8 cellular contexts compared by ENCODE assay signal in the genomic region with DNA sequence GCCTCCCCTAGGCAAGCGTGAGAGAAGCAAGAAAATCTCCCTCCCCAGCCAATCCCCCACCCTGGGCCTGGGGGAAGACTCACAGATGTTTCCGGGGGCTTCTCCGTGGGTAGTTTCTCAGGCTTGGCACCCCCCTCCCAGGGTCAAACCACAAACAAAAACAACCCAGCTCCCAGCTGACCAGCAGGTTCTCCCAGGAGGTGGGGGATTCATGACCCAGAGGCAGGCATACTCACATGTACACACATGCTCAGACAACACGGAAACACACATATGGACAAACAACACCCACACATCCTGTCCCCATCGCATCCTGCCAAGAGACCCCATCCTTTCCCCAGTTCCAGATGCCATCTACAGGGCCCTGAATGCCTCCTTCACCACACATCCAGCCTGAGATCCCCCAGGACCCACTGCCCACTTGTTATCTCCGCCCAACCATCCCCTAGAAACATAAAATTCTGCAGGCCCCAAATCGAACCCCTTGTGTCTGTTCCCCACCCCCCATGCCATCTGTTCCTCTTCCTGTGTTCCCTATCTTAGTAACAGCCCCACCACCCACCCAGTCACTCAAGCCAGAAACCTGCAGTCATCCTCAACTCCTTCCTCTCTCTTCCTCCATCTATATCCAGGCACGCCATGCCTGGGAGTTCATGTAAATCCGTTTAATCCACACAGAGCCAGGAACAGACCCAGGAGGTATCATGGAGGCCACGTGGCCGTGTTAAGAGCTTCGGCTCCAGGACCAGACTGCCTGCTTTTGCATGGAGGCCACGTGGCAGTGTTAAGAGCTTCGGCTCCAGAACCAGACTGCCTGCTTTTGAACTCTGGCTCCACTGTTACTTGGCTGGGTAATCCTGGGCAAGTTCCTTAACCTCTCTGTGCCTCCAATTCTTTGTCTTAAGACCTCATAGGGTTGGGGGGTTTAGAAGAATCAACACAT. TPM values are rescaled to one million over a fixed set of nuclear protein-coding genes. Genes with fewer than 3 reads are reported as not detected.
DNase-seq lines count a peak whose midpoint lies in the region; ATAC-seq, FAIRE-seq and TF ChIP-seq lines count a peak whose summit lies in the region.

No MANE protein-coding gene starts in this region.

- no peak for TF ChIP-seq CTCF in CD14-positive monocyte (IDR thresholded peaks at IDR 0.05)
- TF ChIP-seq CTCF in glutamatergic neuron (IDR thresholded peaks at IDR 0.05; ENCODE audit: partially characterized antibody, unreplicated experiment): no peak
- no peak for TF ChIP-seq CTCF in smooth muscle cell (IDR thresholded peaks at IDR 0.05; ENCODE audit: borderline replicate concordance, insufficient read depth, poor library complexity, severe bottlenecking)

- no peak overlapping the region for H2AFZ ChIP-seq in smooth muscle cell (ENCODE audit: low read depth)

- intact Hi-C loops in CD14-positive monocyte (cut with micrococcal nuclease): loop anchor here in 1 of 2 donors (5.0 kb wide), 1 partner anchor 34 kb away; no protein-coding TSS in a partner anchor

- H3K79me2 ChIP-seq in smooth muscle cell (ENCODE audit: low read depth): peaks cover 84% of the 10 kb centered on the region

- H3K9me3 Mint-ChIP-seq in CD14-positive monocyte: peaks cover 0 to 6% (median 1%) of the 10 kb centered on the region in 7 donors
- no peaks in the 10 kb centered on the region for H3K9me3 Mint-ChIP-seq in activated CD4-positive, alpha-beta memory T cell treated with anti-CD3 and anti-CD28 coated beads, Interleukin-2, amount 10 ng/mL, durations not matched to agents 7 days and 5 days
- peaks cover 37% of the 10 kb centered on the region for H3K9me3 Mint-ChIP-seq in glutamatergic neuron (ENCODE audit: unreplicated experiment)

- H3K4me3 Mint-ChIP-seq in CD14-positive monocyte: peak overlapping the region; percentile 98 to 100
- H3K4me3 Mint-ChIP-seq in activated CD4-positive, alpha-beta memory T cell treated with anti-CD3 and anti-CD28 coated beads, Interleukin-2, amount 10 ng/mL, durations not matched to agents 7 days and 5 days: peak overlapping the region; percentile 98
- H3K4me3 Mint-ChIP-seq in glutamatergic neuron (ENCODE audit: unreplicated experiment): peak overlapping the region; percentile 97

- ATAC-seq in GM18909 (IDR thresholded peaks at IDR 0.05; ENCODE audit: poor library complexity, unreplicated experiment) (peak; percentile 34), HG03460 (IDR thresholded peaks at IDR 0.05; ENCODE audit: unreplicated experiment) (peak; percentile 27)

- H3K27ac Mint-ChIP-seq in CD14-positive monocyte: peak overlapping the region; percentile 94 to 99 (median 96)
- H3K27ac Mint-ChIP-seq in activated CD4-positive, alpha-beta memory T cell treated with anti-CD3 and anti-CD28 coated beads, Interleukin-2, amount 10 ng/mL, durations not matched to agents 7 days and 5 days: peak overlapping the region; percentile 98
- H3K27ac Mint-ChIP-seq in glutamatergic neuron (ENCODE audit: unreplicated experiment): peak overlapping the region; percentile 99

- H3K27me3 ChIP-seq in smooth muscle cell (ENCODE audit: low read depth): no peaks in the 10 kb centered on the region

- peaks cover 34% of the 10 kb centered on the region for H3K4me1 ChIP-seq in smooth muscle cell (ENCODE audit: low read depth)

- DNase-seq in CD14-positive monocyte (ENCODE audit: low spot score) (no peak), glutamatergic neuron (no peak), smooth muscle cell (lab: John Stamatoyannopoulos, UW; ENCODE audit: unreplicated experiment) (no peak), frontal cortex (ENCODE audit: low spot score in 2 of 2) (no peak), amniotic stem cell (lab: John Stamatoyannopoulos, UW) (no peak)
- DNase-seq in activated CD4-positive, alpha-beta memory T cell treated with anti-CD3 and anti-CD28 coated beads, Interleukin-2, amount 10 ng/mL, durations not matched to agents 7 days and 5 days: peak; percentile 48

- H3K4me1 Mint-ChIP-seq in CD14-positive monocyte: peaks cover 71% of the 10 kb centered on the region
- H3K4me1 Mint-ChIP-seq in activated CD4-positive, alpha-beta memory T cell treated with anti-CD3 and anti-CD28 coated beads, Interleukin-2, amount 10 ng/mL, durations not matched to agents 7 days and 5 days: peaks cover 75% of the 10 kb centered on the region
- H3K4me1 Mint-ChIP-seq in glutamatergic neuron (ENCODE audit: low read depth, unreplicated experiment): peaks cover 81% of the 10 kb centered on the region

- H3K9me3 ChIP-seq in smooth muscle cell (replicated peaks; ENCODE audit: low read depth): no peaks in the 10 kb centered on the region

- peak overlapping the region; percentile 80 for H3K4me3 ChIP-seq in smooth muscle cell

- 8% methylated on average over 14 of the region's 14 CpGs for WGBS in smooth muscle cell (ENCODE audit: low lambda C conversion rate)

- CTCF ChIA-PET in activated CD4-positive, alpha-beta memory T cell treated with anti-CD3 and anti-CD28 coated beads, Interleukin-2, amount 10 ng/mL, durations not matched to agents 7 days and 5 days (lab: Charles Lee): interaction anchor here (1.3 to 1.7 kb wide), 2 partner anchors 19 to 139 kb away, joined by 4 read pairs; no protein-coding TSS in a partner anchor

- H4K20me1 ChIP-seq in smooth muscle cell (ENCODE audit: low read depth): peaks cover 99% of the 10 kb centered on the region

- peak overlapping the region; percentile 87 for H3K4me2 ChIP-seq in smooth muscle cell

- peaks cover 10% of the 10 kb centered on the region for H3K36me3 ChIP-seq in smooth muscle cell (ENCODE audit: low read depth)

- H3K27me3 Mint-ChIP-seq in CD14-positive monocyte (ENCODE audit: low read depth in 3 of 3) (peaks cover 0 to 5% (median 3%) of the 10 kb centered on the region in 3 donors), glutamatergic neuron (ENCODE audit: unreplicated experiment) (peaks cover 53% of the 10 kb centered on the region)
- H3K27me3 Mint-ChIP-seq in activated CD4-positive, alpha-beta memory T cell treated with anti-CD3 and anti-CD28 coated beads, Interleukin-2, amount 10 ng/mL, durations not matched to agents 7 days and 5 days: no peaks in the 10 kb centered on the region

- H3K27ac ChIP-seq in smooth muscle cell (ENCODE audit: low read depth): peak overlapping the region; percentile 97

- H3K9ac ChIP-seq in smooth muscle cell (ENCODE audit: low read depth): peak overlapping the region; percentile 74

- POLR2A ChIA-PET in activated CD4-positive, alpha-beta memory T cell treated with anti-CD3 and anti-CD28 coated beads, Interleukin-2, amount 10 ng/mL, durations not matched to agents 7 days and 5 days (lab: Charles Lee): interaction anchor here (0.7 to 3.7 kb wide), 8 partner anchors 11 to 258 kb away, joined by 3 to 29 read pairs (median 7); a partner anchor contains a TSS

- H3K36me3 Mint-ChIP-seq in CD14-positive monocyte (peaks cover 83 to 84% of the 10 kb centered on the region in 2 donors), glutamatergic neuron (ENCODE audit: unreplicated experiment) (no peaks in the 10 kb centered on the region)
- H3K36me3 Mint-ChIP-seq in activated CD4-positive, alpha-beta memory T cell treated with anti-CD3 and anti-CD28 coated beads, Interleukin-2, amount 10 ng/mL, durations not matched to agents 7 days and 5 days (ENCODE audit: low read depth): peaks cover 83% of the 10 kb centered on the region

- no peak for FAIRE-seq in frontal cortex (lab: Jason Lieb, UNC)

- peaks cover 62% of the 10 kb centered on the region for H3F3A ChIP-seq in smooth muscle cell (ENCODE audit: low read depth)

RNA-seq across cellular contexts. Expression of a gene that starts 5.0 kb away (rescaled TPM):
- 100 to 1,000 TPM; 104 to 113 TPM for polyA plus RNA-seq in CD14-positive monocyte
- 10 to 100 TPM; 32.5 to 33.2 TPM for total RNA-seq in activated CD4-positive, alpha-beta memory T cell treated with anti-CD3 and anti-CD28 coated beads, Interleukin-2, amount 10 ng/mL, durations not matched to agents 7 days and 5 days
- 11.1 TPM for total RNA-seq in glutamatergic neuron (ENCODE audit: unreplicated experiment)
- total RNA-seq in smooth muscle cell: 124 and 159 TPM in 2 replicates
- 198 and 252 TPM in 2 replicates for polyA plus RNA-seq in smooth muscle cell
- 2.4 TPM for total RNA-seq in frontal cortex

RNA-seq across cellular contexts. Expression of a gene that starts 40.9 kb away (rescaled TPM):
- polyA plus RNA-seq in CD14-positive monocyte (1 to 10 TPM in 1 of 2 donors, under 1 TPM in 1; 0.67 to 2.2 TPM), smooth muscle cell (10.2 and 10.6 TPM in 2 replicates)
- total RNA-seq in activated CD4-positive, alpha-beta memory T cell treated with anti-CD3 and anti-CD28 coated beads, Interleukin-2, amount 10 ng/mL, durations not matched to agents 7 days and 5 days: 10 to 100 TPM; 11.2 to 12.1 TPM
- total RNA-seq in glutamatergic neuron (ENCODE audit: unreplicated experiment) (7.8 TPM), smooth muscle cell (1.7 and 2.3 TPM in 2 replicates), frontal cortex (3.7 TPM)

RNA-seq across cellular contexts. Expression of a gene that starts 41.0 kb away (rescaled TPM):
- polyA plus RNA-seq in CD14-positive monocyte: 10 to 100 TPM; 23.2 to 31.2 TPM
- total RNA-seq in activated CD4-positive, alpha-beta memory T cell treated with anti-CD3 and anti-CD28 coated beads, Interleukin-2, amount 10 ng/mL, durations not matched to agents 7 days and 5 days: 10 to 100 TPM; 52.0 to 53.1 TPM
- 44.6 TPM for total RNA-seq in glutamatergic neuron (ENCODE audit: unreplicated experiment)
- 27.6 and 29.5 TPM in 2 replicates for total RNA-seq in smooth muscle cell
- 41.6 and 57.0 TPM in 2 replicates for polyA plus RNA-seq in smooth muscle cell
- 20.4 TPM for total RNA-seq in frontal cortex

RNA-seq across cellular contexts. Expression of a gene that starts 44.0 kb away (rescaled TPM):
- polyA plus RNA-seq in CD14-positive monocyte (not detected), smooth muscle cell (0.60 and 0.75 TPM in 2 replicates)
- total RNA-seq in activated CD4-positive, alpha-beta memory T cell treated with anti-CD3 and anti-CD28 coated beads, Interleukin-2, amount 10 ng/mL, durations not matched to agents 7 days and 5 days: under 1 TPM; 0.03 to 0.05 TPM
- total RNA-seq in glutamatergic neuron (ENCODE audit: unreplicated experiment) (0.34 TPM), smooth muscle cell (0.13 and 0.31 TPM in 2 replicates), frontal cortex (not detected)
